ENCODE assay signal across 8 cellular contexts in genomic region chr6:156778615-156779205, GRCh38. TPM values are rescaled to one million over a fixed set of nuclear protein-coding genes. Genes with fewer than 3 reads are reported as not detected.
DNase-seq lines count a peak whose midpoint lies in the region; ATAC-seq and TF ChIP-seq lines count a peak whose summit lies in the region.

No MANE protein-coding gene starts in this region.

- H3K9me3 ChIP-seq in liver (ENCODE audit: control insufficient read depth in 4 of 4, low read length in 3 of 4) = no peaks in the 10 kb centered on the region

- POLR2A ChIA-PET in WTC11 (lab: Charles Lee) = interaction anchor here (0.7 to 1.8 kb wide), 3 partner anchors 9 to 58 kb away, joined by 3 to 5 read pairs (median 4); no protein-coding TSS in a partner anchor

- peak overlapping the region; percentile 98 for H3K4me3 ChIP-seq in GM08714 (ENCODE audit: low read length)
- H3K4me3 ChIP-seq in liver (ENCODE audit: low read depth in 1 of 3, low read length in 3 of 3) = peak overlapping the region; percentile 57 to 99 (median 57)

- H3K9me3 Mint-ChIP-seq in WTC11 (no peaks in the 10 kb centered on the region), chondrocyte (ENCODE audit: low read depth) (no peaks in the 10 kb centered on the region)

- H3K4me3 Mint-ChIP-seq in WTC11 (peak overlapping the region; percentile 58), chondrocyte (ENCODE audit: unreplicated experiment) (peak overlapping the region; percentile 70)

- TF ChIP-seq RAD21 in liver (IDR thresholded peaks at IDR 0.05) = no peak

- H3K27me3 ChIP-seq in liver (ENCODE audit: control insufficient read depth in 4 of 4, insufficient read depth in 4 of 4, low read length in 3 of 4) = no peaks in the 10 kb centered on the region

- H3K27ac ChIP-seq in liver (ENCODE audit: low read depth in 1 of 2, low read length in 2 of 2) = peak overlapping the region; percentile 98

- H3K9ac ChIP-seq in liver (ENCODE audit: low read depth in 1 of 2, low read length in 2 of 2) = peak overlapping the region in 1 of 2 donors; percentile 62

- peak; percentile 59 for DNase-seq in KBM-7
- DNase-seq in WTC11 (ENCODE audit: low spot score) = no peak
- DNase-seq in chondrocyte (ENCODE audit: low spot score) = no peak
- DNase-seq in stimulated activated CD4-positive, alpha-beta T cell treated with anti-CD3 and anti-CD28 coated beads, Interleukin-4, amount 100 ng/mL, for 24 hours = peak; percentile 47

- H3K36me3 Mint-ChIP-seq in WTC11 (no peaks in the 10 kb centered on the region), chondrocyte (ENCODE audit: low read depth) (no peaks in the 10 kb centered on the region)

- CTCF ChIA-PET in WTC11 (lab: Charles Lee) = no interaction called here

- H3K27ac Mint-ChIP-seq in WTC11 (no peak overlapping the region), chondrocyte (ENCODE audit: unreplicated experiment) (peak overlapping the region; percentile 82)

- H3K36me3 ChIP-seq in liver (ENCODE audit: control insufficient read depth in 4 of 4, insufficient read depth in 3 of 4, low read depth in 1 of 4, low read length in 3 of 4) = no peaks in the 10 kb centered on the region

- ATAC-seq in WTC11 = no peak
- ATAC-seq in GM19328 (IDR thresholded peaks at IDR 0.05; ENCODE audit: unreplicated experiment) = no peak
- ATAC-seq in GM21737 (IDR thresholded peaks at IDR 0.05; ENCODE audit: unreplicated experiment) = no peak

- peaks cover 1 to 39% (median 27%) of the 10 kb centered on the region in 4 donors for H3K4me1 ChIP-seq in liver (ENCODE audit: control insufficient read depth in 4 of 4, insufficient read depth in 4 of 4, low read length in 3 of 4)

- in situ Hi-C loops in KBM-7 (cut with MboI; ENCODE audit: low pct_unique_long_range_greater_than_20kb, low sequenced_read_pairs) = no loop called here

- no peaks in the 10 kb centered on the region for H3K27me3 Mint-ChIP-seq in WTC11 (ENCODE audit: low read depth)
- H3K27me3 Mint-ChIP-seq in chondrocyte (ENCODE audit: low read depth) = no peaks in the 10 kb centered on the region

- under 1% methylated on average over 71 of the region's 71 CpGs for WGBS in liver

- H3K4me1 Mint-ChIP-seq in WTC11 (peaks cover 63% of the 10 kb centered on the region), chondrocyte (ENCODE audit: low read depth) (peaks cover 67% of the 10 kb centered on the region)

- no peak for TF ChIP-seq CTCF in WTC11 (IDR thresholded peaks at IDR 0.05)
- TF ChIP-seq CTCF in chondrocyte (IDR thresholded peaks at IDR 0.05) = no peak
- no peak for TF ChIP-seq CTCF in liver (IDR thresholded peaks at IDR 0.05; ENCODE audit: low read depth, low read length, missing input control)

TF ChIP-seq in WTC11, 78 proteins besides CTCF, POLR2A, EP300 and RAD21 (continues in another document):
- TF ChIP-seq, protein P1, sequence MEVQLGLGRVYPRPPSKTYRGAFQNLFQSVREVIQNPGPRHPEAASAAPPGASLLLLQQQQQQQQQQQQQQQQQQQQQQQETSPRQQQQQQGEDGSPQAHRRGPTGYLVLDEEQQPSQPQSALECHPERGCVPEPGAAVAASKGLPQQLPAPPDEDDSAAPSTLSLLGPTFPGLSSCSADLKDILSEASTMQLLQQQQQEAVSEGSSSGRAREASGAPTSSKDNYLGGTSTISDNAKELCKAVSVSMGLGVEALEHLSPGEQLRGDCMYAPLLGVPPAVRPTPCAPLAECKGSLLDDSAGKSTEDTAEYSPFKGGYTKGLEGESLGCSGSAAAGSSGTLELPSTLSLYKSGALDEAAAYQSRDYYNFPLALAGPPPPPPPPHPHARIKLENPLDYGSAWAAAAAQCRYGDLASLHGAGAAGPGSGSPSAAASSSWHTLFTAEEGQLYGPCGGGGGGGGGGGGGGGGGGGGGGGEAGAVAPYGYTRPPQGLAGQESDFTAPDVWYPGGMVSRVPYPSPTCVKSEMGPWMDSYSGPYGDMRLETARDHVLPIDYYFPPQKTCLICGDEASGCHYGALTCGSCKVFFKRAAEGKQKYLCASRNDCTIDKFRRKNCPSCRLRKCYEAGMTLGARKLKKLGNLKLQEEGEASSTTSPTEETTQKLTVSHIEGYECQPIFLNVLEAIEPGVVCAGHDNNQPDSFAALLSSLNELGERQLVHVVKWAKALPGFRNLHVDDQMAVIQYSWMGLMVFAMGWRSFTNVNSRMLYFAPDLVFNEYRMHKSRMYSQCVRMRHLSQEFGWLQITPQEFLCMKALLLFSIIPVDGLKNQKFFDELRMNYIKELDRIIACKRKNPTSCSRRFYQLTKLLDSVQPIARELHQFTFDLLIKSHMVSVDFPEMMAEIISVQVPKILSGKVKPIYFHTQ (CRISPR knock-in tag; IDR thresholded peaks at IDR 0.05) = no peak
- no peak for TF ChIP-seq NR2C2 (CRISPR knock-in tag; IDR thresholded peaks at IDR 0.05)
- TF ChIP-seq ZNF263 (CRISPR knock-in tag; IDR thresholded peaks at IDR 0.05; ENCODE audit: low read depth) = peak; percentile 98
- TF ChIP-seq, protein P2, sequence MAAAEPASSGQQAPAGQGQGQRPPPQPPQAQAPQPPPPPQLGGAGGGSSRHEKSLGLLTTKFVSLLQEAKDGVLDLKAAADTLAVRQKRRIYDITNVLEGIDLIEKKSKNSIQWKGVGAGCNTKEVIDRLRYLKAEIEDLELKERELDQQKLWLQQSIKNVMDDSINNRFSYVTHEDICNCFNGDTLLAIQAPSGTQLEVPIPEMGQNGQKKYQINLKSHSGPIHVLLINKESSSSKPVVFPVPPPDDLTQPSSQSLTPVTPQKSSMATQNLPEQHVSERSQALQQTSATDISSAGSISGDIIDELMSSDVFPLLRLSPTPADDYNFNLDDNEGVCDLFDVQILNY (CRISPR knock-in tag; IDR thresholded peaks at IDR 0.05) = peak; percentile 64; the same call in 1 of the 2 replicates

TF ChIP-seq in liver, 16 proteins besides CTCF, POLR2A, EP300 and RAD21:
- TF ChIP-seq RXRA (IDR thresholded peaks at IDR 0.05) = no peak
- TF ChIP-seq YY1 (IDR thresholded peaks at IDR 0.05) = peak; percentile 60

RNA-seq across cellular contexts. Expression of gene ARID1B, which starts 1.5 kb away (rescaled TPM):
- total RNA-seq in WTC11 (2021) = 53.8 to 60.3 TPM (median 55.9 TPM) in 3 replicates
- total RNA-seq in chondrocyte = 57.8 to 80.3 TPM (median 59.3 TPM) in 3 replicates
- total RNA-seq in liver = 10 to 100 TPM; 34.9 to 49.0 TPM
- 10 to 100 TPM in 1 of 2 donors, 1 to 10 TPM in 1; 7.0 to 13.5 TPM for polyA plus RNA-seq in liver

Comparison
In these comparisons a context has a peak if more than half of its experiments do, and no peak if none do; other contexts are left out.
1. DNase-seq: peak in KBM-7 (single experiment) and stimulated activated CD4-positive, alpha-beta T cell treated with anti-CD3 and anti-CD28 coated beads, Interleukin-4, amount 100 ng/mL, for 24 hours (single experiment); none in WTC11 (single experiment) and chondrocyte (single experiment).